ENCODE assay signal across 20 cellular contexts in genomic region chr7:26649388-26649787, GRCh38.
DNase-seq lines count a peak whose midpoint lies in the region; ATAC-seq and TF ChIP-seq lines count a peak whose summit lies in the region.
"Had no signal": no experiment of that assay in that cellular context is flagged by ENCODE, and none has a peak within 500 bp of the region (broad histone marks: within the 10 kb centered on the region; RNA-seq: fewer than 3 reads in every experiment).

No MANE protein-coding gene starts in this region.

- CTCF ChIA-PET in PC-3 (lab: Charles Lee) = interaction anchor here (1.1 to 1.5 kb wide), 2 partner anchors 100 to 280 kb away, joined by 3 to 5 read pairs; no protein-coding TSS in a partner anchor

- no peak for TF ChIP-seq POLR2A in Peyer's patch (IDR thresholded peaks at IDR 0.05)

- no peaks in the 10 kb centered on the region for H3F3A ChIP-seq in PC-3 (ENCODE audit: low read length, unreplicated experiment)
- H3F3A ChIP-seq in neural cell (ENCODE audit: insufficient read depth, low read length, poor library complexity, severe bottlenecking) = no peaks in the 10 kb centered on the region

- TF ChIP-seq RAD21 in neural cell (conservative IDR thresholded peaks at IDR 0.05) = no peak

- no peak for ATAC-seq in PC-3
- no peak for ATAC-seq in HG02840 (IDR thresholded peaks at IDR 0.05; ENCODE audit: low FRiP score, unreplicated experiment)
- ATAC-seq: GM23338, HCT116 had no signal

- no peak for DNase-seq in PC-3
- no peak for DNase-seq in Peyer's patch
- no peak for DNase-seq in caudate nucleus (lab: John Stamatoyannopoulos, UW)
- no peak for DNase-seq in occipital lobe (lab: John Stamatoyannopoulos, UW)
- DNase-seq: 8988T; AML-193; BE2C; CD4-positive, alpha-beta T cell; CD8-positive, alpha-beta memory T cell; DMS 273 treated with DMSO at 0.1 percent for 48 hours; DMS79; GF-D8; H9 had no signal

- TF ChIP-seq EP300 in neural cell (conservative IDR thresholded peaks at IDR 0.05; ENCODE audit: poor library complexity, severe bottlenecking) = peak; percentile 74

- no peaks in the 10 kb centered on the region for H3K36me3 ChIP-seq in PC-3 (ENCODE audit: low read depth, low read length)
- H3K36me3 ChIP-seq in endocrine pancreas (ENCODE audit: control insufficient read depth, insufficient read depth, low read length) = no peaks in the 10 kb centered on the region
- no peaks in the 10 kb centered on the region for H3K36me3 ChIP-seq in neural cell (ENCODE audit: insufficient read depth, low read length)
- no peaks in the 10 kb centered on the region for H3K36me3 ChIP-seq in Peyer's patch
- H3K36me3 ChIP-seq: BE2C; BLaER1 treated with 17β-estradiol and CSF1 and Interleukin-3, amounts not matched to agents 10 nM and 100 nM had no signal

- peaks cover 43% of the 10 kb centered on the region for H3K4me1 ChIP-seq in PC-3 (ENCODE audit: insufficient read depth, low read length)
- H3K4me1 ChIP-seq in endocrine pancreas (ENCODE audit: control insufficient read depth, insufficient read depth, low read length) = peaks cover 11% of the 10 kb centered on the region
- H3K4me1 ChIP-seq in Peyer's patch = no peaks in the 10 kb centered on the region
- H3K4me1 ChIP-seq: BE2C had no signal

- H3K79me2 ChIP-seq in PC-3 (ENCODE audit: low read length) (no peaks in the 10 kb centered on the region), neural cell (replicated peaks; ENCODE audit: insufficient read depth, low read length) (no peaks in the 10 kb centered on the region)

- POLR2A ChIA-PET in PC-3 (lab: Charles Lee; ENCODE audit: unreplicated experiment) = no interaction called here

- H4K20me1 ChIP-seq in PC-3 (ENCODE audit: low read length) (no peaks in the 10 kb centered on the region), neural cell (ENCODE audit: insufficient read depth) (no peaks in the 10 kb centered on the region)
- H4K20me1 ChIP-seq: BLaER1 treated with 17β-estradiol and CSF1 and Interleukin-3, amounts not matched to agents 10 nM and 100 nM had no signal

- no peak overlapping the region for H2AFZ ChIP-seq in PC-3 (ENCODE audit: low read length)
- no peak overlapping the region for H2AFZ ChIP-seq in neural cell (ENCODE audit: low read depth, low read length)
- H2AFZ ChIP-seq: GM23338 had no signal

- no peaks in the 10 kb centered on the region for H3K27me3 ChIP-seq in PC-3 (ENCODE audit: low read length)
- H3K27me3 ChIP-seq in endocrine pancreas (ENCODE audit: control insufficient read depth, insufficient read depth, low read length) = no peaks in the 10 kb centered on the region
- H3K27me3 ChIP-seq in neural cell (ENCODE audit: insufficient read depth, low read depth, low read length) = no peaks in the 10 kb centered on the region
- no peaks in the 10 kb centered on the region for H3K27me3 ChIP-seq in Peyer's patch
- H3K27me3 ChIP-seq: BLaER1 treated with 17β-estradiol and CSF1 and Interleukin-3, amounts not matched to agents 10 nM and 100 nM had no signal

- H3K4me3 ChIP-seq in PC-3 (ENCODE audit: low read length) (no peak overlapping the region), endocrine pancreas (ENCODE audit: control insufficient read depth, insufficient read depth, low read length) (peak overlapping the region; percentile 9), neural cell (ENCODE audit: low read length) (peak overlapping the region; percentile 19), Peyer's patch (no peak overlapping the region)
- H3K4me3 ChIP-seq: A549; BLaER1 treated with 17β-estradiol and CSF1 and Interleukin-3, amounts not matched to agents 10 nM and 100 nM; GM23338 had no signal

- intact Hi-C loops in PC-3 (cut with micrococcal nuclease) = loop anchor here (2.0 to 5.0 kb wide), 2 partner anchors 41 to 142 kb away; no protein-coding TSS in a partner anchor

- peak overlapping the region; percentile 57; the same call in 1 of the 2 replicates for H3K4me2 ChIP-seq in PC-3 (ENCODE audit: low read length)
- peak overlapping the region; percentile 68 for H3K4me2 ChIP-seq in neural cell (ENCODE audit: low read length)
- H3K4me2 ChIP-seq: BLaER1 treated with 17β-estradiol and CSF1 and Interleukin-3, amounts not matched to agents 10 nM and 100 nM; GM23338 had no signal

- H3K9me2 ChIP-seq in PC-3 (replicated peaks; ENCODE audit: low read length) = no peaks in the 10 kb centered on the region
- no peaks in the 10 kb centered on the region for H3K9me2 ChIP-seq in neural cell (ENCODE audit: insufficient read depth, low read length)

- no TSS peak for BruUV-seq in PC-3 (replicated peaks; lab: Mats Ljungman, UMichigan)

- H3K27ac ChIP-seq in PC-3 (ENCODE audit: low read length) (peak overlapping the region; percentile 68), neural cell (ENCODE audit: low read length) (peak overlapping the region; percentile 65), Peyer's patch (no peak overlapping the region), caudate nucleus (ENCODE audit: low read depth, low read length) (no peak overlapping the region)
- H3K27ac ChIP-seq: A549; BLaER1 treated with 17β-estradiol and CSF1 and Interleukin-3, amounts not matched to agents 10 nM and 100 nM had no signal

- H3K9ac ChIP-seq in PC-3 (ENCODE audit: low read length) (no peak overlapping the region), endocrine pancreas (ENCODE audit: control insufficient read depth, insufficient read depth, low read length) (no peak overlapping the region), neural cell (ENCODE audit: low read length) (peak overlapping the region; percentile 37)
- H3K9ac ChIP-seq: BLaER1 treated with 17β-estradiol and CSF1 and Interleukin-3, amounts not matched to agents 10 nM and 100 nM had no signal

- TF ChIP-seq CTCF in PC-3 (conservative IDR thresholded peaks at IDR 0.05; ENCODE audit: low read depth, low read length) (no peak), neural cell (IDR thresholded peaks at IDR 0.05; ENCODE audit: poor library complexity, severe bottlenecking) (no peak), Peyer's patch (IDR thresholded peaks at IDR 0.05) (no peak)

- H3K9me3 ChIP-seq in PC-3 (ENCODE audit: low read length) = no peaks in the 10 kb centered on the region
- no peaks in the 10 kb centered on the region for H3K9me3 ChIP-seq in endocrine pancreas (ENCODE audit: control insufficient read depth, low read length)
- no peaks in the 10 kb centered on the region for H3K9me3 ChIP-seq in neural cell (ENCODE audit: low read length)
- no peaks in the 10 kb centered on the region for H3K9me3 ChIP-seq in Peyer's patch
- H3K9me3 ChIP-seq: A549; BE2C; BLaER1 treated with 17β-estradiol and CSF1 and Interleukin-3, amounts not matched to agents 10 nM and 100 nM had no signal

TF ChIP-seq in neural cell, 6 proteins besides CTCF, POLR2A, EP300 and RAD21:
- TF ChIP-seq TAF1 (IDR thresholded peaks at IDR 0.05; ENCODE audit: low read depth) = no peak
- no peak for TF ChIP-seq POLR2AphosphoS5 (IDR thresholded peaks at IDR 0.05)
- no peak for TF ChIP-seq MXI1 (conservative IDR thresholded peaks at IDR 0.05; ENCODE audit: poor library complexity, severe bottlenecking)
- TF ChIP-seq REST (IDR thresholded peaks at IDR 0.05; ENCODE audit: borderline replicate concordance) = no peak

Comparison
In these comparisons a context has a peak if more than half of its experiments do, and no peak if none do; other contexts are left out.
1. H3K27ac ChIP-seq: peak in PC-3 (single experiment) and neural cell (single experiment); none in Peyer's patch (0 of 4) and caudate nucleus (single experiment).
2. H3K4me3 ChIP-seq: peak in endocrine pancreas (single experiment) and neural cell (single experiment); none in PC-3 (single experiment) and Peyer's patch (0 of 4).